ENCODE assay signal across 12 cellular contexts in genomic region chr9:106284300-106284699, GRCh38.
DNase-seq lines count a peak whose midpoint lies in the region; ATAC-seq, FAIRE-seq and TF ChIP-seq lines count a peak whose summit lies in the region.
"Had no signal": no experiment of that assay in that cellular context is flagged by ENCODE, and none has a peak within 500 bp of the region (broad histone marks: within the 10 kb centered on the region; RNA-seq: fewer than 3 reads in every experiment).

No MANE protein-coding gene starts in this region.

- H4K20me1 ChIP-seq in HepG2 (ENCODE audit: insufficient read depth, low read length) = no peaks in the 10 kb centered on the region

- FAIRE-seq in D721Med (lab: Jason Lieb, UNC) (no peak), HepG2 (lab: Jason Lieb, UNC) (no peak)
- FAIRE-seq: pancreas had no signal

- DNase-seq in D721Med (ENCODE audit: insufficient read length, low spot score) (no peak), HT-29 (ENCODE audit: low spot score) (peak; percentile 10), astrocyte of the spinal cord (ENCODE audit: low read depth, low spot score) (no peak), HepG2 (ENCODE audit: low spot score) (no peak), SHP77 (lab: John Stamatoyannopoulos, UW) (no peak)
- no peak for DNase-seq in stimulated activated CD8-positive, alpha-beta memory T cell treated with anti-CD3 and anti-CD28 coated beads, Interleukin-4, amount 100 ng/mL, for 48 hours
- DNase-seq in activated T-cell treated with anti-CD3 and anti-CD28 coated beads, Interleukin-2, amount 50 U/mL, for 1 hour = no peak
- DNase-seq: activated naive CD4-positive, alpha-beta T cell treated with anti-CD3 and anti-CD28 coated beads for 36 hours; pancreas; thyroid gland had no signal

- H2AFZ ChIP-seq in HepG2 (ENCODE audit: low read length) = no peak overlapping the region

- H3K36me3 ChIP-seq in HepG2 (replicated peaks in 1 of 2; ENCODE audit: control insufficient read depth in 1 of 2, insufficient read depth in 2 of 2, low read length in 2 of 2) = no peaks in the 10 kb centered on the region
- H3K36me3 ChIP-seq: pancreas, thyroid gland had no signal

- no peaks in the 10 kb centered on the region for H3K27me3 ChIP-seq in HepG2 (ENCODE audit: control insufficient read depth in 1 of 2, insufficient read depth in 2 of 2, low read length in 2 of 2)
- H3K27me3 ChIP-seq: pancreas, thyroid gland had no signal

- in situ Hi-C loops in astrocyte of the spinal cord (cut with HindIII; ENCODE audit: low sequenced_read_pairs) = no loop called here
- in situ Hi-C loops in HepG2 (cut with HindIII; ENCODE audit: extremely low pct_ligation_motif_present, low pct_unique_long_range_greater_than_20kb) = no loop called here

- no TSS peak for BruUV-seq in HepG2 (replicated peaks; lab: Mats Ljungman, UMichigan)

- no peak for TF ChIP-seq EP300 in HepG2 (IDR thresholded peaks at IDR 0.05; ENCODE audit: low read depth in 2 of 2, low read length in 2 of 2)
- no peak for TF ChIP-seq EP300 in HepG2 (CRISPR knock-in tag; IDR thresholded peaks at IDR 0.05; ENCODE audit: borderline replicate concordance)

- WGBS in HepG2 (ENCODE audit: low lambda C conversion rate) = 24% methylated on average over 4 of the region's 4 CpGs

- POLR2A ChIA-PET in HepG2 (lab: Yijun Ruan, JAX) = no interaction called here

- no peak overlapping the region for H3K27ac ChIP-seq in HepG2 (ENCODE audit: extremely low read length, insufficient read depth, low read length)
- H3K27ac ChIP-seq: pancreas, thyroid gland had no signal

- TF ChIP-seq CTCF in D721Med (IDR thresholded peaks at IDR 0.05; ENCODE audit: insufficient read depth, missing control alignments) (peak; percentile 25), astrocyte of the spinal cord (IDR thresholded peaks at IDR 0.05; ENCODE audit: low read depth, low read length) (peak; percentile 31), HepG2 (CRISPR knock-in tag; IDR thresholded peaks at IDR 0.05) (no peak)

- no peaks in the 10 kb centered on the region for H3K79me2 ChIP-seq in HepG2 (ENCODE audit: insufficient read depth, low read length)

- H3K4me2 ChIP-seq in HepG2 (ENCODE audit: low read depth, low read length) = no peak overlapping the region

- no peak overlapping the region for H3K9ac ChIP-seq in HepG2 (ENCODE audit: insufficient read depth, low read depth, low read length)

- CTCF ChIA-PET in HepG2 (lab: Yijun Ruan, JAX; ENCODE audit: low intra/inter-chr PET ratio, low total read pairs) = no interaction called here

- TF ChIP-seq POLR2A in HepG2 (IDR thresholded peaks at IDR 0.05; ENCODE audit: insufficient read depth in 1 of 2, low read depth in 2 of 2, low read length in 2 of 2) = no peak

- H3K4me3 ChIP-seq in astrocyte of the spinal cord (ENCODE audit: low read depth, low read length) (no peak overlapping the region), HepG2 (replicated peaks in 1 of 3; ENCODE audit: insufficient read depth in 1 of 3, low read depth in 2 of 3, low read length in 3 of 3) (no peak overlapping the region)
- H3K4me3 ChIP-seq: pancreas, thyroid gland had no signal

- intact Hi-C loops in HepG2 (cut with micrococcal nuclease; ENCODE audit: unreplicated experiment) = no loop called here

- no peak for TF ChIP-seq RAD21 in HepG2 (CRISPR knock-in tag; IDR thresholded peaks at IDR 0.05)

- ATAC-seq in HepG2 (no peak), HG03095 (IDR thresholded peaks at IDR 0.05; ENCODE audit: unreplicated experiment) (no peak)
- ATAC-seq: activated CD4-positive, CD25-positive, alpha-beta regulatory T cell treated with anti-CD3 and anti-CD28 coated beads, Interleukin-2, amount 50 U/mL, for 24 hours; pancreas had no signal

- no peaks in the 10 kb centered on the region for H3K4me1 ChIP-seq in HepG2 (ENCODE audit: insufficient read depth, low read length)
- H3K4me1 ChIP-seq: pancreas, thyroid gland had no signal

- H3K9me3 ChIP-seq in HepG2 (ENCODE audit: low read length) = no peaks in the 10 kb centered on the region
- H3K9me3 ChIP-seq: pancreas, thyroid gland had no signal

TF ChIP-seq in HepG2, 621 proteins besides CTCF, POLR2A, EP300 and RAD21:
- no peak for TF ChIP-seq ZNF407 (CRISPR knock-in tag; IDR thresholded peaks at IDR 0.05; ENCODE audit: not compliant biosample characterization)
- TF ChIP-seq STAG1 (CRISPR knock-in tag; IDR thresholded peaks at IDR 0.05) = peak; percentile 6; the same call in 1 of the 2 replicates
TF ChIP-seq in HepG2: peak in this region for 1.
